Comparison of ENCODE assay signal across 8 cellular contexts in genomic region chr17:82458130-82458884, GRCh38. TPM values are rescaled to one million over a fixed set of nuclear protein-coding genes. Genes with fewer than 3 reads are reported as not detected.
DNase-seq lines count a peak whose midpoint lies in the region; ATAC-seq and TF ChIP-seq lines count a peak whose summit lies in the region.

NARF (plus strand) TSS chr17:82458741; CDS start chr17:82458804, 63 bp downstream.

- H3K4me3 ChIP-seq in PC-3 (ENCODE audit: low read length), result peak within 1 kb of the TSS; percentile 95
- H3K4me3 ChIP-seq in epithelial cell of proximal tubule (ENCODE audit: low read depth, low read length), result peak within 1 kb of the TSS; percentile 87
- peak within 1 kb of the TSS; percentile 77 to 89 for H3K4me3 ChIP-seq in mucosa of rectum (ENCODE audit: low read length in 2 of 2)

- no TSS peak for BruUV-seq in PC-3 (replicated peaks; lab: Mats Ljungman, UMichigan)

- peak within 1 kb of the TSS; percentile 77 for H2AFZ ChIP-seq in PC-3 (ENCODE audit: low read length)

- CTCF ChIA-PET in PC-3 (lab: Charles Lee), result no interaction called here

- peaks cover 9% of the 10 kb centered on the region; the same call in 1 of the 2 replicates for H3K36me3 ChIP-seq in PC-3 (ENCODE audit: low read depth, low read length)
- peaks cover 3 to 19% of the 10 kb centered on the region in 2 donors for H3K36me3 ChIP-seq in mucosa of rectum (ENCODE audit: control insufficient read depth in 2 of 2, insufficient read depth in 2 of 2, low read length in 2 of 2)

- POLR2A ChIA-PET in PC-3 (lab: Charles Lee; ENCODE audit: unreplicated experiment), result no interaction called here

- H3K79me2 ChIP-seq in PC-3 (ENCODE audit: low read length), result peaks cover 15% of the 10 kb centered on the region

- peak within 1 kb of the TSS; percentile 95 for H3K4me2 ChIP-seq in PC-3 (ENCODE audit: low read length)

- no peak for TF ChIP-seq CTCF in PC-3 (conservative IDR thresholded peaks at IDR 0.05; ENCODE audit: low read depth, low read length)
- TF ChIP-seq CTCF in epithelial cell of proximal tubule (conservative IDR thresholded peaks at IDR 0.05; ENCODE audit: low read depth, low read length), result no peak

- H3K27ac ChIP-seq in PC-3 (ENCODE audit: low read length), result peak within 1 kb of the TSS; percentile 92
- peak within 1 kb of the TSS; percentile 100 for H3K27ac ChIP-seq in mucosa of rectum (ENCODE audit: low read depth in 2 of 2, low read length in 2 of 2)

- intact Hi-C loops in PC-3 (cut with micrococcal nuclease), result loop anchor here (2.0 to 10.0 kb wide), 3 partner anchors 70 to 214 kb away; partner anchors contain the start of gene TEX19

- TF ChIP-seq RAD21 in Ishikawa (IDR thresholded peaks at IDR 0.05; ENCODE audit: low read depth), result no peak

- H3F3A ChIP-seq in PC-3 (ENCODE audit: low read length, unreplicated experiment), result no peaks in the 10 kb centered on the region

- peak; percentile 94 for DNase-seq in DMS114 treated with DMSO at 0.1 percent for 48 hours (lab: John Stamatoyannopoulos, UW; ENCODE audit: unreplicated experiment)
- DNase-seq in PC-3, result peak; percentile 98
- peak; percentile 94 for DNase-seq in activated T-cell treated with anti-CD3 and anti-CD28 coated beads for 48 hours (ENCODE audit: low read depth)
- peak; percentile 65 for DNase-seq in epithelial cell of proximal tubule (ENCODE audit: low read depth)
- peak; percentile 95 for DNase-seq in stimulated activated CD8-positive, alpha-beta memory T cell treated with anti-CD3 and anti-CD28 coated beads, Interleukin-4, amount 100 ng/mL, for 48 hours

- H3K9ac ChIP-seq in PC-3 (ENCODE audit: low read length), result peak within 1 kb of the TSS; percentile 93
- H3K9ac ChIP-seq in mucosa of rectum (ENCODE audit: low read depth in 1 of 2, low read length in 2 of 2), result peak within 1 kb of the TSS; percentile 97 to 98

- H3K9me3 ChIP-seq in PC-3 (ENCODE audit: low read length) (no peaks in the 10 kb centered on the region), mucosa of rectum (ENCODE audit: control insufficient read depth in 2 of 2, low read length in 2 of 2) (no peaks in the 10 kb centered on the region)

- no peaks in the 10 kb centered on the region for H4K20me1 ChIP-seq in PC-3 (ENCODE audit: low read length)

- H3K27me3 ChIP-seq in PC-3 (ENCODE audit: low read length), result no peaks in the 10 kb centered on the region
- no peaks in the 10 kb centered on the region for H3K27me3 ChIP-seq in mucosa of rectum (ENCODE audit: control insufficient read depth in 2 of 2, insufficient read depth in 2 of 2, low read length in 2 of 2)

- H3K4me1 ChIP-seq in PC-3 (ENCODE audit: insufficient read depth, low read length) (peaks cover 22% of the 10 kb centered on the region), mucosa of rectum (ENCODE audit: control insufficient read depth in 2 of 2, insufficient read depth in 2 of 2, low read length in 2 of 2) (peaks cover 19% of the 10 kb centered on the region in 2 donors)

- no peaks in the 10 kb centered on the region for H3K9me2 ChIP-seq in PC-3 (replicated peaks; ENCODE audit: low read length)

- peak; percentile 47; the same call in 1 of the 2 replicates for TF ChIP-seq EP300 in Ishikawa (IDR thresholded peaks at IDR 0.05; ENCODE audit: borderline replicate concordance)

- ATAC-seq in GM21576 (IDR thresholded peaks at IDR 0.05; ENCODE audit: unreplicated experiment) (peak; percentile 93), PC-3 (peak; percentile 98)

TF ChIP-seq in Ishikawa, 13 proteins besides CTCF, POLR2A, EP300 and RAD21:
- TF ChIP-seq ZBTB7A (IDR thresholded peaks at IDR 0.05; ENCODE audit: low read depth), result no peak
- peak; percentile 61 for TF ChIP-seq TCF12 (IDR thresholded peaks at IDR 0.05; ENCODE audit: low read depth)
- no peak; the same call in 1 of the 2 replicates for TF ChIP-seq NFIC (IDR thresholded peaks at IDR 0.05)
- TF ChIP-seq TEAD4 (IDR thresholded peaks at IDR 0.05), result no peak
- peak; percentile 97 for TF ChIP-seq USF1 (IDR thresholded peaks at IDR 0.05)
- TF ChIP-seq MAX (IDR thresholded peaks at IDR 0.05), result peak; percentile 66
- TF ChIP-seq EGR1 (IDR thresholded peaks at IDR 0.05), result no peak
- TF ChIP-seq REST (IDR thresholded peaks at IDR 0.05; ENCODE audit: low read depth), result 0 out of 2 replicates have a peak, but pooled peaks have one; percentile 6
- TF ChIP-seq YY1 (IDR thresholded peaks at IDR 0.05; ENCODE audit: low read depth), result peak; percentile 92
- TF ChIP-seq CEBPB (IDR thresholded peaks at IDR 0.05), result no peak
- no peak for TF ChIP-seq FOXM1 (IDR thresholded peaks at IDR 0.05; ENCODE audit: borderline replicate concordance, low read depth)
- no peak; the same call in 1 of the 2 replicates for TF ChIP-seq CREB1 (IDR thresholded peaks at IDR 0.05; ENCODE audit: low read depth)
- peak; percentile 85 for TF ChIP-seq TAF1 (IDR thresholded peaks at IDR 0.05; ENCODE audit: low read depth)

RNA-seq across cellular contexts. Expression of gene NARF, which starts in this region (rescaled TPM):
- total RNA-seq in PC-3 (2014; rRNA removed), result 59.5 and 64.6 TPM in 2 replicates
- 45.4 and 64.4 TPM in 2 replicates for total RNA-seq in epithelial cell of proximal tubule

Comparison
In these comparisons a context has a peak if more than half of its experiments do, and no peak if none do; other contexts are left out.
1. Peak in every context shown above with its lines: DNase-seq, ATAC-seq, H3K4me3 ChIP-seq and H3K27ac ChIP-seq.